Comparison of ENCODE assay signal across 7 cellular contexts in genomic region chr11:44305149-44305642, GRCh38. TPM values are rescaled to one million over a fixed set of nuclear protein-coding genes. Genes with fewer than 3 reads are reported as not detected.
A peak's percentile ranks its signal among the peaks of the same experiment; 100 is the strongest.
DNase-seq lines count a peak whose midpoint lies in the region; ATAC-seq and TF ChIP-seq lines count a peak whose summit lies in the region.

No MANE protein-coding gene starts in this region.

- no peaks in the 10 kb centered on the region for H3K36me3 Mint-ChIP-seq in activated B cell treated with CpG ODN at 0.5 μM for 24 hours (ENCODE audit: low read depth)

- H3K9ac ChIP-seq in iPS-18a (ENCODE audit: low read length), result no peak overlapping the region

- DNase-seq in GM12865 (ENCODE audit: low read depth) (no peak), activated B cell treated with CpG ODN at 0.5 μM for 24 hours (no peak), spleen (no peak), D341Med (ENCODE audit: low spot score) (no peak), amniotic stem cell (lab: John Stamatoyannopoulos, UW) (no peak), NCI-H1092 (lab: John Stamatoyannopoulos, UW) (no peak)

- H3K9me3 Mint-ChIP-seq in activated B cell treated with CpG ODN at 0.5 μM for 24 hours, result no peaks in the 10 kb centered on the region

- peaks cover 73% of the 10 kb centered on the region for H3K27me3 Mint-ChIP-seq in activated B cell treated with CpG ODN at 0.5 μM for 24 hours

- H3K36me3 ChIP-seq in iPS-18a (ENCODE audit: control insufficient read depth, low read depth, low read length) (no peaks in the 10 kb centered on the region), spleen (no peaks in the 10 kb centered on the region)

- no peak for TF ChIP-seq POLR2A in spleen (IDR thresholded peaks at IDR 0.05)

- ATAC-seq in activated B cell treated with CpG ODN at 0.5 μM for 24 hours (ENCODE audit: low read depth), result no peak

- POLR2A ChIA-PET in activated B cell treated with CpG ODN at 0.5 μM for 24 hours (lab: Charles Lee), result no interaction called here

- CTCF ChIA-PET in activated B cell treated with CpG ODN at 0.5 μM for 24 hours (lab: Charles Lee), result no interaction called here

- peaks cover 100% of the 10 kb centered on the region for H3K27me3 ChIP-seq in iPS-18a (ENCODE audit: control insufficient read depth, insufficient read depth, low read length)
- peaks cover 0 to 100% (median 78%) of the 10 kb centered on the region in 7 donors for H3K27me3 ChIP-seq in spleen (replicated peaks in 1 of 7)

- peaks cover 9% of the 10 kb centered on the region for H3K4me1 ChIP-seq in iPS-18a (ENCODE audit: control insufficient read depth, low read depth, low read length)
- H3K4me1 ChIP-seq in spleen, result peaks cover 18 to 54% (median 43%) of the 10 kb centered on the region in 6 donors

- H3K27ac ChIP-seq in iPS-18a (ENCODE audit: low read length), result no peak overlapping the region
- no peak overlapping the region for H3K27ac ChIP-seq in spleen

- intact Hi-C loops in activated B cell treated with CpG ODN at 0.5 μM for 24 hours (cut with micrococcal nuclease), result loop anchor here (2.0 to 5.0 kb wide), 2 partner anchors 14 to 322 kb away; no protein-coding TSS in a partner anchor
- intact Hi-C loops in spleen (cut with DNase I; ENCODE audit: low total_unique reads), result no loop called here

- H3K4me1 Mint-ChIP-seq in activated B cell treated with CpG ODN at 0.5 μM for 24 hours, result peaks cover 39% of the 10 kb centered on the region

- 6 to 12% (median 7%) methylated on average over 13 of the region's 13 CpGs for WGBS in spleen, 5 donors

- peak overlapping the region; percentile 30 for H3K27ac Mint-ChIP-seq in activated B cell treated with CpG ODN at 0.5 μM for 24 hours

- TF ChIP-seq CTCF in GM12865 (IDR thresholded peaks at IDR 0.05; ENCODE audit: insufficient read depth, low read depth, low read length, missing control alignments), result no peak
- no peak for TF ChIP-seq CTCF in activated B cell treated with CpG ODN at 0.5 μM for 24 hours (IDR thresholded peaks at IDR 0.05)
- TF ChIP-seq CTCF in spleen (IDR thresholded peaks at IDR 0.05 in 8 of 11, conservative IDR thresholded peaks at IDR 0.05 in 3 of 11), result no peak

- H3K4me3 ChIP-seq in GM12865 (ENCODE audit: low read depth, low read length) (peak overlapping the region; percentile 35), iPS-18a (ENCODE audit: low read length) (peak overlapping the region; percentile 34), spleen (peak overlapping the region; percentile 46 to 83 (median 64))

- H3K9me3 ChIP-seq in iPS-18a (ENCODE audit: control insufficient read depth, low read depth, low read length), result no peaks in the 10 kb centered on the region
- no peaks in the 10 kb centered on the region for H3K9me3 ChIP-seq in spleen

- H3K4me3 Mint-ChIP-seq in activated B cell treated with CpG ODN at 0.5 μM for 24 hours, result peak overlapping the region; percentile 88

RNA-seq across cellular contexts. Expression of gene ALX4, which starts 4.7 kb away (rescaled TPM):
- not detected in 2 replicates for total RNA-seq in activated B cell treated with CpG ODN at 0.5 μM for 24 hours
- total RNA-seq in spleen, result under 1 TPM in 1 of 7 donors, not detected in 6; 0.11 TPM
- polyA plus RNA-seq in spleen, result not detected
